ENCODE assay signal across 28 cellular contexts in genomic region chr14:71423481-71423880, GRCh38.
"Had no signal": no experiment of that assay in that cellular context is flagged by ENCODE, and none has a peak within 500 bp of the region (broad histone marks: within the 10 kb centered on the region; RNA-seq: fewer than 3 reads in every experiment).

No MANE protein-coding gene starts in this region.

- ATAC-seq: naive thymus-derived CD8-positive, alpha-beta T cell; natural killer cell treated with Interleukin-12 subunit alpha and Interleukin-12 subunit beta and Interleukin-15 and Interleukin-18, amount 100 ng/mL, for 72 hours; pancreas; right cardiac atrium; sciatic nerve; stimulated activated memory B cell treated with anti-CD40 and anti-IgM and Interleukin-4, amounts not matched to agents 10 μg/mL and 1 μg/mL and 100 μg/mL, for 72 hours; stimulated activated naive CD8-positive, alpha-beta T cell treated with anti-CD3 and anti-CD28 coated beads, Interleukin-15, amount 100 ng/mL, for 72 hours; stimulated activated naive CD8-positive, alpha-beta T cell treated with anti-CD3 and anti-CD28 coated beads, Interleukin-15, Interleukin-2, amounts not matched to agents 100 U/mL and 50 U/mL, for 24 hours; upper lobe of right lung had no signal

- H3K9me3 ChIP-seq: neutrophil, pancreas, prostate gland, testis, uterus had no signal

- H3K27me3 ChIP-seq: neutrophil, pancreas, spleen, suprapubic skin, testis, tibial artery, transverse colon, upper lobe of right lung, uterus had no signal

- H3K4me1 ChIP-seq: pancreas, prostate gland, suprapubic skin, transverse colon, upper lobe of right lung, uterus had no signal

- DNase-seq: naive thymus-derived CD8-positive, alpha-beta T cell; nephron progenitor cell; nucleus accumbens; pancreas; right cardiac atrium; spleen; stimulated activated CD4-positive, alpha-beta T cell treated with anti-CD3 and anti-CD28 coated beads, Interleukin-12 subunit alpha, Interleukin-12 subunit beta, amount 100 ng/mL, for 4 hours; stimulated activated CD4-positive, alpha-beta T cell treated with anti-CD3 and anti-CD28 coated beads, Interleukin-1b, Interleukin-23, amount 100 ng/mL, for 48 hours; stimulated activated CD4-positive, alpha-beta T cell treated with anti-CD3 and anti-CD28 coated beads, Interleukin-4, amount 100 ng/mL, for 1 hour; stimulated activated CD4-positive, alpha-beta T cell treated with anti-CD3 and anti-CD28 coated beads, Interleukin-4, amount 100 ng/mL, for 4 hours; stimulated activated CD8-positive, alpha-beta memory T cell treated with anti-CD3 and anti-CD28 coated beads, Interleukin-4, amount 100 ng/mL, for 48 hours; stimulated activated naive CD4-positive, alpha-beta T cell; stimulated activated naive CD8-positive, alpha-beta T cell treated with anti-CD3 and anti-CD28 coated beads, Interleukin-15, amount 100 ng/mL, for 72 hours; stimulated activated naive CD8-positive, alpha-beta T cell treated with anti-CD3 and anti-CD28 coated beads, Interleukin-15, Interleukin-2, amounts not matched to agents 100 U/mL and 50 U/mL, for 24 hours; substantia nigra; testis; tibial artery; transverse colon; upper lobe of right lung; uterus had no signal

- H3K4me2 ChIP-seq: smooth muscle cell had no signal

- H3K4me3 ChIP-seq: pancreas, prostate gland, skin epidermis, smooth muscle cell, spleen, suprapubic skin, testis, tibial artery, transverse colon, upper lobe of right lung, uterus had no signal

- H3K36me3 ChIP-seq: neutrophil, prostate gland, transverse colon, upper lobe of right lung, uterus had no signal

- FAIRE-seq: pancreas had no signal

- H3K27ac ChIP-seq: pancreas, prostate gland, skin epidermis, suprapubic skin, testis, tibial artery, transverse colon, upper lobe of right lung, uterus had no signal
